ENCODE assay signal across 12 cellular contexts in the genomic region with DNA sequence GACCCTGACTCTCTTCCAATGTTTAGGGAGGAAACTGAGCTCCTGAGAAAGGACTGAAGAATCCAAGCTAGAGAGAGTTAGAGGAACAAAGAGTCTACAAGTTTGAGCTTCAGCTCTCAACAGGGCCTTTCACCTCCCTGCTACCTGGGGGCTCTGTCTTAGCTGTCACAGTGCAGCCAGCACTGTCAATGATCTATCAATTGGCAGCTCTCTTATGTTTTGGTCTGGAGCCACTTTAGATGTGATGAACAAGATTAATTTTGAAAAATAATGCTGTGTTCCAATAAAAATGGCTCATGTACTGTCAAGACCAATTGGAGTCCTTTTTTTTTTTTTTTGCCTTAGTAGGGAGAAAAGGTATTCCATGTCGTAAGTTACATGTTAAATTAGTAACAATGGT.
A peak's percentile ranks its signal among the peaks of the same experiment; 100 is the strongest.
DNase-seq lines count a peak whose midpoint lies in the region; ATAC-seq, FAIRE-seq and TF ChIP-seq lines count a peak whose summit lies in the region.
"Had no signal": no experiment of that assay in that cellular context is flagged by ENCODE, and none has a peak within 500 bp of the region (broad histone marks: within the 10 kb centered on the region; RNA-seq: fewer than 3 reads in every experiment).

No MANE protein-coding gene starts in this region.

- intact Hi-C loops in activated CD4-positive, alpha-beta T cell treated with anti-CD3 and anti-CD28 coated beads, Interleukin-2, amount 10 ng/mL, durations not matched to agents 24 days and 14 days (cut with micrococcal nuclease): loop anchor here (2.0 to 10.0 kb wide), 8 partner anchors 14 to 749 kb away; no protein-coding TSS in a partner anchor
- intact Hi-C loops in natural killer cell (cut with micrococcal nuclease): loop anchor here (2.0 to 10.0 kb wide), 3 partner anchors 14 to 446 kb away; no protein-coding TSS in a partner anchor

- TF ChIP-seq CTCF in natural killer cell (IDR thresholded peaks at IDR 0.05): no peak

- peaks cover 7% of the 10 kb centered on the region for H3K36me3 Mint-ChIP-seq in activated CD4-positive, alpha-beta T cell treated with anti-CD3 and anti-CD28 coated beads, Interleukin-2, amount 10 ng/mL, durations not matched to agents 24 days and 14 days (ENCODE audit: low read depth)
- H3K36me3 Mint-ChIP-seq in activated T-helper 17 cell treated with anti-CD3 and anti-CD28 coated beads, Interleukin-2, amount 50 U/mL, for 72 hours (ENCODE audit: low read depth): peaks cover 6% of the 10 kb centered on the region
- H3K36me3 Mint-ChIP-seq in natural killer cell: no peaks in the 10 kb centered on the region
- H3K36me3 Mint-ChIP-seq: CD14-positive monocyte had no signal

- peak overlapping the region; percentile 84 for H3K27ac Mint-ChIP-seq in activated CD4-positive, alpha-beta T cell treated with anti-CD3 and anti-CD28 coated beads, Interleukin-2, amount 10 ng/mL, durations not matched to agents 24 days and 14 days
- peak overlapping the region; percentile 88 for H3K27ac Mint-ChIP-seq in activated T-helper 17 cell treated with anti-CD3 and anti-CD28 coated beads, Interleukin-2, amount 50 U/mL, for 72 hours
- H3K27ac Mint-ChIP-seq in natural killer cell: peak overlapping the region; percentile 65 to 90

- peak; percentile 63 for DNase-seq in activated CD4-positive, alpha-beta T cell treated with anti-CD3 and anti-CD28 coated beads, Interleukin-2, amount 10 ng/mL, durations not matched to agents 24 days and 14 days
- no peak for DNase-seq in activated CD4-positive, alpha-beta T cell treated with anti-CD3 and anti-CD28 coated beads, Interleukin-2, amount 50 U/mL, for 48 hours
- no peak for DNase-seq in natural killer cell
- DNase-seq in HEK293T (ENCODE audit: extremely low spot score): no peak
- no peak for DNase-seq in urothelium cell line (ENCODE audit: low spot score)
- DNase-seq: 8988T, hypothalamus, NCI-H1436 had no signal

- POLR2A ChIA-PET in HEK293T (lab: Yijun Ruan, JAX): no interaction called here

- H3K9me3 Mint-ChIP-seq in activated CD4-positive, alpha-beta T cell treated with anti-CD3 and anti-CD28 coated beads, Interleukin-2, amount 10 ng/mL, durations not matched to agents 24 days and 14 days: peaks cover 24% of the 10 kb centered on the region
- peaks cover 7% of the 10 kb centered on the region for H3K9me3 Mint-ChIP-seq in activated T-helper 17 cell treated with anti-CD3 and anti-CD28 coated beads, Interleukin-2, amount 50 U/mL, for 72 hours
- H3K9me3 Mint-ChIP-seq in natural killer cell: no peaks in the 10 kb centered on the region
- H3K9me3 Mint-ChIP-seq: CD14-positive monocyte had no signal

- no peaks in the 10 kb centered on the region for H3K27me3 Mint-ChIP-seq in activated CD4-positive, alpha-beta T cell treated with anti-CD3 and anti-CD28 coated beads, Interleukin-2, amount 10 ng/mL, durations not matched to agents 24 days and 14 days
- H3K27me3 Mint-ChIP-seq in activated T-helper 17 cell treated with anti-CD3 and anti-CD28 coated beads, Interleukin-2, amount 50 U/mL, for 72 hours: no peaks in the 10 kb centered on the region
- no peaks in the 10 kb centered on the region for H3K27me3 Mint-ChIP-seq in natural killer cell (ENCODE audit: low read depth in 2 of 2)

- peak overlapping the region; percentile 65 for H3K4me3 Mint-ChIP-seq in activated CD4-positive, alpha-beta T cell treated with anti-CD3 and anti-CD28 coated beads, Interleukin-2, amount 10 ng/mL, durations not matched to agents 24 days and 14 days
- peak overlapping the region; percentile 61 for H3K4me3 Mint-ChIP-seq in activated T-helper 17 cell treated with anti-CD3 and anti-CD28 coated beads, Interleukin-2, amount 50 U/mL, for 72 hours
- H3K4me3 Mint-ChIP-seq in natural killer cell: peak overlapping the region; percentile 81

- peak; percentile 23 for ATAC-seq in GM19438 (IDR thresholded peaks at IDR 0.05; ENCODE audit: low read depth, unreplicated experiment)
- no peak for ATAC-seq in activated T-helper 17 cell treated with anti-CD3 and anti-CD28 coated beads, Interleukin-2, amount 50 U/mL, for 72 hours (replicated peaks)
- ATAC-seq in natural killer cell: no peak
- no peak for ATAC-seq in HG03565 (IDR thresholded peaks at IDR 0.05; ENCODE audit: unreplicated experiment)

- peaks cover 87% of the 10 kb centered on the region for H3K4me1 Mint-ChIP-seq in activated CD4-positive, alpha-beta T cell treated with anti-CD3 and anti-CD28 coated beads, Interleukin-2, amount 10 ng/mL, durations not matched to agents 24 days and 14 days
- peaks cover 74% of the 10 kb centered on the region for H3K4me1 Mint-ChIP-seq in activated T-helper 17 cell treated with anti-CD3 and anti-CD28 coated beads, Interleukin-2, amount 50 U/mL, for 72 hours
- H3K4me1 Mint-ChIP-seq in natural killer cell: peaks cover 86 to 93% of the 10 kb centered on the region in 2 donors

- CTCF ChIA-PET in HEK293T (lab: Yijun Ruan, JAX): no interaction called here

- no peak for FAIRE-seq in urothelium cell line (lab: Jason Lieb, UNC)

TF ChIP-seq in HEK293T, 16 proteins besides CTCF, POLR2A, EP300 and RAD21:
- TF ChIP-seq HDGF (IDR thresholded peaks at IDR 0.05; ENCODE audit: borderline replicate concordance) (no peak), BHLHE40 (IDR thresholded peaks at IDR 0.05; ENCODE audit: borderline replicate concordance) (no peak), FOXA1 (IDR thresholded peaks at IDR 0.05) (no peak), ZNF384 (IDR thresholded peaks at IDR 0.05) (no peak), FOXM1 (IDR thresholded peaks at IDR 0.05; ENCODE audit: borderline replicate concordance) (no peak), LEF1 (IDR thresholded peaks at IDR 0.05; ENCODE audit: borderline replicate concordance) (no peak)
